In genomic region chr16:28311413-28311812, GRCh38 we compare ENCODE assay signal across 2 cellular contexts.
TF ChIP-seq lines count a peak whose summit lies in the region.

No MANE protein-coding gene starts in this region.

TF ChIP-seq in HEK293, 187 proteins besides CTCF, POLR2A, EP300 and RAD21:
- TF ChIP-seq ZNF155 (tag by site-specific recombination; IDR thresholded peaks at IDR 0.05) (no peak), ZNF121 (tag by site-specific recombination; IDR thresholded peaks at IDR 0.05) (peak; percentile 89), ZNF10 (tag by site-specific recombination; IDR thresholded peaks at IDR 0.05) (no peak)

TF ChIP-seq in K562, 482 proteins besides CTCF, POLR2A, EP300 and RAD21:
- TF ChIP-seq ZNF121 (CRISPR knock-in tag; conservative IDR thresholded peaks at IDR 0.05) (peak; percentile 92), PPARD (CRISPR knock-in tag; IDR thresholded peaks at IDR 0.05) (no peak)
